In the genomic region with DNA sequence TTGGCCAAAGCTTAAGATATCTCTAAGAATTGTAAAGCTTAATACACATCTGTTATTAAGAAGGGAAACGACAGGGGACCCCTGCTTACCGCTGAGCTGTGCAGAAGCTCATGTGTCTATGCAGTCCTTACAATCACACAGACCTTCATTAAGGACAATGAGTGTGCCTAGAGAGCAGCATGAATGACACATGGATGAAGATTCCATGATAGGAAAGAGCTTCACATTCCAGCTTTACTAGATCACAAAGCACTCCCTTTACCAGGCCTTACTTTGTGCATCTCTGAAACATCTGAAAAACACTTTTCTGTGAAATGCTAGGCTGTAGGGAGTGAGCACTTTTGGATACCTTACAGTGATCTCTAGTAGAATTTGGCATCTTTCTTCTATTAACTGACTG, we compare ENCODE assay signal across 1 cellular context.
TF ChIP-seq lines count a peak whose summit lies in the region.

No MANE protein-coding gene starts in this region.

TF ChIP-seq in HCT116, 20 proteins besides CTCF, POLR2A, EP300 and RAD21:
- no peak for TF ChIP-seq ELF1 (IDR thresholded peaks at IDR 0.05; ENCODE audit: borderline replicate concordance, low read depth)
- TF ChIP-seq ZFX (IDR thresholded peaks at IDR 0.05): no peak
- no peak for TF ChIP-seq EZH2 (IDR thresholded peaks at IDR 0.05)
- TF ChIP-seq, protein P1, sequence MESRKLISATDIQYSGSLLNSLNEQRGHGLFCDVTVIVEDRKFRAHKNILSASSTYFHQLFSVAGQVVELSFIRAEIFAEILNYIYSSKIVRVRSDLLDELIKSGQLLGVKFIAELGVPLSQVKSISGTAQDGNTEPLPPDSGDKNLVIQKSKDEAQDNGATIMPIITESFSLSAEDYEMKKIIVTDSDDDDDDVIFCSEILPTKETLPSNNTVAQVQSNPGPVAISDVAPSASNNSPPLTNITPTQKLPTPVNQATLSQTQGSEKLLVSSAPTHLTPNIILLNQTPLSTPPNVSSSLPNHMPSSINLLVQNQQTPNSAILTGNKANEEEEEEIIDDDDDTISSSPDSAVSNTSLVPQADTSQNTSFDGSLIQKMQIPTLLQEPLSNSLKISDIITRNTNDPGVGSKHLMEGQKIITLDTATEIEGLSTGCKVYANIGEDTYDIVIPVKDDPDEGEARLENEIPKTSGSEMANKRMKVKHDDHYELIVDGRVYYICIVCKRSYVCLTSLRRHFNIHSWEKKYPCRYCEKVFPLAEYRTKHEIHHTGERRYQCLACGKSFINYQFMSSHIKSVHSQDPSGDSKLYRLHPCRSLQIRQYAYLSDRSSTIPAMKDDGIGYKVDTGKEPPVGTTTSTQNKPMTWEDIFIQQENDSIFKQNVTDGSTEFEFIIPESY (IDR thresholded peaks at IDR 0.05; ENCODE audit: extremely low read depth, insufficient replicate concordance, low read length): no peak
- TF ChIP-seq, protein P2, sequence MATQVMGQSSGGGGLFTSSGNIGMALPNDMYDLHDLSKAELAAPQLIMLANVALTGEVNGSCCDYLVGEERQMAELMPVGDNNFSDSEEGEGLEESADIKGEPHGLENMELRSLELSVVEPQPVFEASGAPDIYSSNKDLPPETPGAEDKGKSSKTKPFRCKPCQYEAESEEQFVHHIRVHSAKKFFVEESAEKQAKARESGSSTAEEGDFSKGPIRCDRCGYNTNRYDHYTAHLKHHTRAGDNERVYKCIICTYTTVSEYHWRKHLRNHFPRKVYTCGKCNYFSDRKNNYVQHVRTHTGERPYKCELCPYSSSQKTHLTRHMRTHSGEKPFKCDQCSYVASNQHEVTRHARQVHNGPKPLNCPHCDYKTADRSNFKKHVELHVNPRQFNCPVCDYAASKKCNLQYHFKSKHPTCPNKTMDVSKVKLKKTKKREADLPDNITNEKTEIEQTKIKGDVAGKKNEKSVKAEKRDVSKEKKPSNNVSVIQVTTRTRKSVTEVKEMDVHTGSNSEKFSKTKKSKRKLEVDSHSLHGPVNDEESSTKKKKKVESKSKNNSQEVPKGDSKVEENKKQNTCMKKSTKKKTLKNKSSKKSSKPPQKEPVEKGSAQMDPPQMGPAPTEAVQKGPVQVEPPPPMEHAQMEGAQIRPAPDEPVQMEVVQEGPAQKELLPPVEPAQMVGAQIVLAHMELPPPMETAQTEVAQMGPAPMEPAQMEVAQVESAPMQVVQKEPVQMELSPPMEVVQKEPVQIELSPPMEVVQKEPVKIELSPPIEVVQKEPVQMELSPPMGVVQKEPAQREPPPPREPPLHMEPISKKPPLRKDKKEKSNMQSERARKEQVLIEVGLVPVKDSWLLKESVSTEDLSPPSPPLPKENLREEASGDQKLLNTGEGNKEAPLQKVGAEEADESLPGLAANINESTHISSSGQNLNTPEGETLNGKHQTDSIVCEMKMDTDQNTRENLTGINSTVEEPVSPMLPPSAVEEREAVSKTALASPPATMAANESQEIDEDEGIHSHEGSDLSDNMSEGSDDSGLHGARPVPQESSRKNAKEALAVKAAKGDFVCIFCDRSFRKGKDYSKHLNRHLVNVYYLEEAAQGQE (IDR thresholded peaks at IDR 0.05; ENCODE audit: low read depth): no peak
- no peak for TF ChIP-seq JUND (IDR thresholded peaks at IDR 0.05)
- no peak for TF ChIP-seq SIN3A (IDR thresholded peaks at IDR 0.05; ENCODE audit: low read depth)
- TF ChIP-seq POLR2AphosphoS5 (IDR thresholded peaks at IDR 0.05; ENCODE audit: low read depth, low read length): no peak
- no peak for TF ChIP-seq SP1 (IDR thresholded peaks at IDR 0.05; ENCODE audit: low read depth)
- TF ChIP-seq EGR1 (IDR thresholded peaks at IDR 0.05; ENCODE audit: low read depth): no peak
TF ChIP-seq in HCT116: peak in this region for 0.
